Comparison of ENCODE assay signal across 8 cellular contexts in the genomic region with DNA sequence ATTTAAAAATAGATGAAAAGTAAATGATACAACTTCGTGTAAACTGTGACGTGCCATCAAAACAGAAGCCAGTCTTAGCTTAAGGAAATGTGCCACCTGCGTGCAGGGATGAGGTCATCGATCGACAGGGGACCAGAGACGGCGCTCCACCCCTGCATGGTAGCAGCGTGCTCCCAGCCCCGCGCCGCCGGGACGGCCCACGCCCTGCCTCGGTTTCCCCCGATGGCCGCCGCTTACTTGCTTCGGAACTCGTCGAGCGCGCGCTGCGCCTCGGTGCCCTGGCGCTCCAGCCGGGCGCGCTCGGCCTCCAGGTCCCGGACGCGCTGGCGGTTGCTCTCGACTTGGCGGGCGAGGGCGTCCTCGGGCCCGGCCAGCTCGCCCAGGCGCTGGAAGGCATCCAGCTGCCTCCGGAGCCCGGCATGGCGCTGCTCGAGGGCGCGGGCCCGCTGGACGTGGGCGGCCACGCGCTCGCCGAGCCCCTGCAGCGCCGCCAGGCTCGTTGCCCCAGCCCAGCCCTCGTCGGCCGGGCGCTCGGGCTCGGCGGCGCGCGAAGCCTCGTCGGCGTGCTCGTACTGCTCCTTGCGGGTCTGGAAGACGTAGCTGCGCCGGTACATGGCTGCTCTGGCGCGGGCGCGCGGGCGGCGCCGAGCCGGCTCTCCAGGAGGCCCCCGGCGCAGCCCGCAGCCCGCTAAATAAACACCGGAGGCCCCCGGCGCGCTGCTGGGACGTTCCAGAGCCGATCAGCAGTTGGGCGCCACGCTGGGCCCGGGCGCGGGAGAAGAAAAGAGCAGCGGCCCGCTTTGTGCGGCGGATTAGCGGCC. TPM values are rescaled to one million over a fixed set of nuclear protein-coding genes. Genes with fewer than 3 reads are reported as not detected.
DNase-seq lines count a peak whose midpoint lies in the region; ATAC-seq and TF ChIP-seq lines count a peak whose summit lies in the region.

A gene (minus strand): TSS at position 664 of the 821 bp plus-strand sequence. CDS start 50 bp downstream, at position 614.

- ATAC-seq in GM18498 (IDR thresholded peaks at IDR 0.05; ENCODE audit: unreplicated experiment) (peak; percentile 48), left lobe of liver (peak; percentile 91), HG02840 (IDR thresholded peaks at IDR 0.05; ENCODE audit: low FRiP score, unreplicated experiment) (no peak)

- DNase-seq in NCI-H2081 (lab: John Stamatoyannopoulos, UW) (peak; percentile 52 to 79), left lobe of liver (ENCODE audit: low spot score) (peak; percentile 79)
- DNase-seq in activated CD4-positive, CD25-positive, alpha-beta regulatory T cell treated with anti-CD3 and anti-CD28 coated beads, Interleukin-2, amount 50 U/mL, for 72 hours, result peak; percentile 51
- DNase-seq in stimulated activated CD4-positive, alpha-beta T cell treated with anti-CD3 and anti-CD28 coated beads, Interleukin-2, amount 100 ng/mL, for 24 hours, result peak; percentile 38 to 55

- H3K27ac ChIP-seq in 22Rv1, result peak within 1 kb of the TSS; percentile 73
- H3K27ac ChIP-seq in cingulate gyrus (ENCODE audit: low read depth, low read length), result peak within 1 kb of the TSS; percentile 26

- TF ChIP-seq CTCF in 22Rv1 (IDR thresholded peaks at IDR 0.05), result peak; percentile 23

RNA-seq across cellular contexts. Expression of the gene that starts here (rescaled TPM):
- 0.10 TPM for total RNA-seq in left lobe of liver

Comparison
In these comparisons a context has a peak if more than half of its experiments do, and no peak if none do; other contexts are left out.
1. Peak in DNase-seq and ATAC-seq in left lobe of liver; RNA of the gene not detected or under 1 TPM.